ENCODE assay signal across 26 cellular contexts in the genomic region with DNA sequence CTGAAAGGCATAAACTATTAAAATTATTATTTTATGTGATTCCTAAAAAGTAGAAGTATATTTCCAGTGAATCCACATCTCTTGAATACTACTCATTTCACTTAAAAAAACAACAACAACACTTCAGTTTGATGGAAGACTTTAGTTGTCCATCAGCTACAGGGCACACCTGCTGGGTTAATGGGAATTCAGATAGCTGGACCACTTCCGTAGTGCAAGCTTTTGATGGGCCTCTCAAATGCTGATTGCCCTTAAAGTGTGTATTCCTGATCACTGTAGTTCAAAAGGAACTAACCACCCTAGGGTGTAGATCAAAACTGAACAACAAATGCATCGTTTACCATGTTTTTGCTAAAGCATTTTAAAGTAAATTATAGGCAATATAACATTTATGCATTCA.
"Had no signal": no experiment of that assay in that cellular context is flagged by ENCODE, and none has a peak within 500 bp of the region (broad histone marks: within the 10 kb centered on the region; RNA-seq: fewer than 3 reads in every experiment).

No MANE protein-coding gene starts in this region.

- H3K27me3 ChIP-seq: ascending aorta had no signal

- H3K9me3 ChIP-seq: ascending aorta had no signal

- H3K4me3 ChIP-seq: ascending aorta, cardiac muscle cell had no signal

- H3K27ac ChIP-seq: ascending aorta, cardiac muscle cell, VCaP had no signal

- DNase-seq: activated B cell treated with CpG ODN at 0.5 μM for 24 hours; activated CD4-positive, alpha-beta memory T cell treated with anti-CD3 and anti-CD28 coated beads, Interleukin-2, amount 10 ng/mL, durations not matched to agents 7 days and 5 days; activated CD4-positive, alpha-beta T cell treated with anti-CD3 and anti-CD28 coated beads for 4 hours; activated CD4-positive, alpha-beta T cell treated with anti-CD3 and anti-CD28 coated beads, Interleukin-2, amount 10 ng/mL, durations not matched to agents 24 days and 14 days; activated CD4-positive, alpha-beta T cell treated with anti-CD3 and anti-CD28 coated beads, Interleukin-2, amount 50 U/mL, for 48 hours; activated CD4-positive, CD25-positive, alpha-beta regulatory T cell treated with anti-CD3 and anti-CD28 coated beads, Interleukin-2, amount 50 U/mL, for 72 hours; activated CD8-positive, alpha-beta memory T cell treated with anti-CD3 and anti-CD28 coated beads for 24 hours; activated CD8-positive, alpha-beta memory T cell treated with anti-CD3 and anti-CD28 coated beads, Interleukin-2, amount 10 ng/mL, durations not matched to agents 7 days and 5 days; activated CD8-positive, alpha-beta memory T cell treated with anti-CD3 and anti-CD28 coated beads, Interleukin-2, amount 50 U/mL, for 48 hours; activated CD8-positive, alpha-beta T cell treated with anti-CD3 and anti-CD28 coated beads, Interleukin-2, amount 10 ng/mL, durations not matched to agents 7 days and 5 days; activated effector memory CD4-positive, alpha-beta T cell treated with Interleukin-2 at 50 U/mL for 16 hours; activated gamma-delta T cell; activated naive CD4-positive, alpha-beta T cell treated with anti-CD3 and anti-CD28 coated beads, Interleukin-2, amount 10 ng/mL, durations not matched to agents 7 days and 5 days; activated naive CD4-positive, alpha-beta T cell treated with Interleukin-2 at 50 U/mL for 16 hours; activated naive CD8-positive, alpha-beta T cell treated with anti-CD3 and anti-CD28 coated beads, Interleukin-2, amount 10 ng/mL, durations not matched to agents 7 days and 5 days; activated naive CD8-positive, alpha-beta T cell treated with anti-CD3 and anti-CD28 coated beads, Interleukin-2, amount 50 U/mL, for 24 hours; activated T-cell treated with anti-CD3 and anti-CD28 coated beads, Interleukin-2, amount 50 U/mL, for 24 hours; activated T-cell treated with anti-CD3 and anti-CD28 coated beads, Interleukin-2, amount 50 U/mL, for 48 hours; amygdala; anterior cingulate cortex; central memory CD4-positive, alpha-beta T cell; T-helper 2 cell; T-helper 9 cell had no signal

- H3K36me3 ChIP-seq: ascending aorta, cardiac muscle cell had no signal
